1 cellular context compared by ENCODE assay signal in genomic region chr17:31053076-31053475, GRCh38.
TF ChIP-seq lines count a peak whose summit lies in the region.

No MANE protein-coding gene starts in this region.

TF ChIP-seq in HCT116, 20 proteins besides CTCF, POLR2A, EP300 and RAD21:
- TF ChIP-seq ZNF274 (IDR thresholded peaks at IDR 0.05; ENCODE audit: low read depth, low read length) (no peak), ZBTB33 (IDR thresholded peaks at IDR 0.05; ENCODE audit: extremely low read depth, insufficient replicate concordance, low read length) (no peak), REST (IDR thresholded peaks at IDR 0.05; ENCODE audit: low read depth) (no peak), JUND (IDR thresholded peaks at IDR 0.05) (no peak), EZH2 (IDR thresholded peaks at IDR 0.05) (no peak)
TF ChIP-seq in HCT116: peak in this region for 0.
